ENCODE assay signal across 8 cellular contexts in the genomic region with DNA sequence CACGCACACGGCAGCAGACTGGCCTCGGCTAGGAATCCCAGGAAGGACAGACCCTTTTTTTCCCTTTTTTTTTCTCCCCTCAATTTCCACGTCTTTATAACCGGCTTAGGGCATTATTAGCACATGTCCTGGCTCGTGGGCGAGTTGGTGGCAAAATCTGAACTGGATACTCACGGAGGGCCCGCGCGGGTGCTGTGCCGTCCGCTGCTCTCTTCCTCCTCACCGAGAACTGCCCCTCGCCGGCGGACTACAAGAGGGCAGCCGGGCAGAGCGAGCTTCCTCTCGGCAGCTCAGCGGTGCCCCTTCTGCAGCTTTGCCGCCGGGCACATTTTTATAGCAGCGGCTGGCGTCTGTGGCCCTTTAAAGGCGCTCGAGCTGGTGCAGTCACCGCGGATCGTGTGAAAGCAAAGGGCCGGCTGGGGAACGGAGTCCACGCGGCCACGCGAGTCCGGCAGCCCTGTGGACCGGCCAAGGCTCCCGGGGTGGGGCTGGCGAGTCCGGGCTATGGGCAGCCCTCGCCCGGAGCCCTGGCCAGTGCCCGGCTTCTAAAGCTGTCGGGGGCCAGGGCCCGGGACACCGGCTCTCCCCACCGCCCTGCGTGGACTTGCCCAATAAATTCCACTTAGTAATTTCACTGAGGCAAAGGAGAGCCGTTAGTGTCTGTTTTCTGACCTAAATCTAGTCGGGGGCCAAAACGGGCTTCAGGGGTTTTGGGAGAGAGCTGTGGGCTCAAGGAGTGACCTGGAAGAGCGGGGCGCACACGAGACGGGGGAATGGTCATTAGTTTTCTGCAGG. TPM values are rescaled to one million over a fixed set of nuclear protein-coding genes. Genes with fewer than 3 reads are reported as not detected.
DNase-seq lines count a peak whose midpoint lies in the region; ATAC-seq and TF ChIP-seq lines count a peak whose summit lies in the region.

No MANE protein-coding gene starts in this region.

- ATAC-seq in HG03064 (IDR thresholded peaks at IDR 0.05; ENCODE audit: low read depth, unreplicated experiment): peak; percentile 49

- H3K4me1 ChIP-seq in A673 (ENCODE audit: insufficient read depth, low read length, poor library complexity, severe bottlenecking) (no peaks in the 10 kb centered on the region), subcutaneous abdominal adipose tissue (ENCODE audit: control insufficient read depth in 5 of 5, insufficient read depth in 5 of 5, low read length in 5 of 5) (peaks cover 2 to 44% (median 42%) of the 10 kb centered on the region in 5 donors)

- peaks cover 21% of the 10 kb centered on the region for H3K4me1 Mint-ChIP-seq in mesothelial cell of epicardium

- TF ChIP-seq POLR2A in erythroblast (IDR thresholded peaks at IDR 0.05; ENCODE audit: low read length): no peak

- peaks cover 64% of the 10 kb centered on the region for H3K27me3 Mint-ChIP-seq in mesothelial cell of epicardium (ENCODE audit: low read depth)

- H3K4me3 ChIP-seq in A673 (ENCODE audit: low read depth, low read length, poor library complexity, severe bottlenecking) (peak overlapping the region; percentile 38), GM12875 (ENCODE audit: low read depth, low read length) (peak overlapping the region; percentile 41), subcutaneous abdominal adipose tissue (ENCODE audit: low read depth in 1 of 5, low read length in 5 of 5) (peak overlapping the region; percentile 63 to 70 (median 68))

- H3K27ac ChIP-seq in A673 (ENCODE audit: low read depth, low read length, poor library complexity, severe bottlenecking) (no peak overlapping the region), subcutaneous abdominal adipose tissue (ENCODE audit: low read depth, low read length) (no peak overlapping the region)

- H3K36me3 ChIP-seq in A673 (ENCODE audit: insufficient read depth, low read length, poor library complexity, severe bottlenecking) (no peaks in the 10 kb centered on the region), subcutaneous abdominal adipose tissue (ENCODE audit: control insufficient read depth in 5 of 5, insufficient read depth in 5 of 5, low read length in 5 of 5) (no peaks in the 10 kb centered on the region)

- no TSS peak for BruUV-seq in A673 (replicated peaks; lab: Mats Ljungman, UMichigan)

- TF ChIP-seq CTCF in A673 (conservative IDR thresholded peaks at IDR 0.05; ENCODE audit: low read depth, low read length) (no peak), GM12875 (IDR thresholded peaks at IDR 0.05; ENCODE audit: borderline replicate concordance, insufficient read depth, low read depth, low read length) (no peak), mesothelial cell of epicardium (IDR thresholded peaks at IDR 0.05; ENCODE audit: unreplicated experiment) (no peak)

- no peak overlapping the region for H3K27ac Mint-ChIP-seq in mesothelial cell of epicardium

- peak overlapping the region; percentile 79 for H3K4me3 Mint-ChIP-seq in mesothelial cell of epicardium

- peaks cover 94% of the 10 kb centered on the region for H3K27me3 ChIP-seq in A673 (replicated peaks; ENCODE audit: insufficient read depth, low read depth, low read length, poor library complexity)
- H3K27me3 ChIP-seq in subcutaneous abdominal adipose tissue (ENCODE audit: control insufficient read depth in 5 of 5, insufficient read depth in 4 of 5, low read length in 5 of 5): peaks cover 33 to 66% (median 44%) of the 10 kb centered on the region in 5 donors

- no peaks in the 10 kb centered on the region for H3K9me3 ChIP-seq in A673 (ENCODE audit: low read depth, low read length, poor library complexity, severe bottlenecking)
- no peaks in the 10 kb centered on the region for H3K9me3 ChIP-seq in subcutaneous abdominal adipose tissue (ENCODE audit: control insufficient read depth in 5 of 5, low read length in 5 of 5)

- H3K36me3 Mint-ChIP-seq in mesothelial cell of epicardium: no peaks in the 10 kb centered on the region

- POLR2A ChIA-PET in A673 (lab: Charles Lee; ENCODE audit: low non-redundant PET): no interaction called here

- CTCF ChIA-PET in A673 (lab: Charles Lee): no interaction called here

- peaks cover 5% of the 10 kb centered on the region for H3K9me3 Mint-ChIP-seq in mesothelial cell of epicardium

- peak overlapping the region in 2 of 5 donors; percentile 25 to 52 for H3K9ac ChIP-seq in subcutaneous abdominal adipose tissue (ENCODE audit: low read length in 5 of 5)

- intact Hi-C loops in A673 (cut with micrococcal nuclease; ENCODE audit: unreplicated experiment): loop anchor here (5.0 to 10.0 kb wide), 2 partner anchors 65 to 238 kb away; no protein-coding TSS in a partner anchor

- peak; percentile 78 for DNase-seq in A673 (ENCODE audit: low spot score)
- DNase-seq in NCI-H2227 treated with DMSO at 0.1 percent for 48 hours (lab: John Stamatoyannopoulos, UW): peak; percentile 86
- peak; percentile 14 for DNase-seq in activated CD4-positive, alpha-beta T cell treated with anti-CD3 and anti-CD28 coated beads, Interleukin-2, amount 50 U/mL, for 1 hour
- peak; percentile 63 to 67 for DNase-seq in erythroblast (lab: John Stamatoyannopoulos, UW)
- DNase-seq in mesothelial cell of epicardium (ENCODE audit: low spot score in 2 of 2, unreplicated experiment in 2 of 2): peak in 1 of 2 experiments; percentile 47

RNA-seq across cellular contexts. Expression of a gene that starts 1.3 kb away (rescaled TPM):
- total RNA-seq in A673 (2021) (3.2 and 6.2 TPM in 2 replicates), mesothelial cell of epicardium (1.4 to 2.8 TPM (median 1.6 TPM) in 3 replicates)

RNA-seq across cellular contexts. Expression of a gene that starts 30.0 kb away (rescaled TPM):
- total RNA-seq in A673 (2021): 1,168 and 1,205 TPM in 2 replicates
- 1,669 to 1,774 TPM (median 1,760 TPM) in 3 replicates for total RNA-seq in mesothelial cell of epicardium
